ENCODE assay signal across 25 cellular contexts in the genomic region with DNA sequence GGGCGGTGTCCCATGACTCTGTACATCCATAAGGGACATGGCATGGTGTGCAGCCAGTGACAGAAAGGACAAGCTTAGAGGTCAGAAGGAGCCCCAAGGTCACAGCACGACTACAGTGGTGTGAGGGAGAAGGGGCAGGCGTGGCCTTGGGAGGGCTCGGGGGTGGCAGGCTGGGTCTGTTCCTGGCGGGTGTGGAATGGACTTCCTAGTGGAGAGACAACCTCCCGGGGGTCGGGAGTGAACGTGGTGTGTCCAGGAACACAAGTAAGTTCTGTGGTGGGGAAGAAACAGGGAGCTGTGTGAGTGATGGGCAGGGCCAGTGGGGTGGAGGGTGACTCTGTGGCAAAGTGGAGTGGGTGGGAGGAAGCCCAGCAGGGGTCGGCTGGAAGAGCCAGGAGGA.
"Had no signal": no experiment of that assay in that cellular context is flagged by ENCODE, and none has a peak within 500 bp of the region (broad histone marks: within the 10 kb centered on the region; RNA-seq: fewer than 3 reads in every experiment).

No MANE protein-coding gene starts in this region.

- H3K4me3 Mint-ChIP-seq: naive thymus-derived CD4-positive, alpha-beta T cell; nephron; stimulated activated naive CD8-positive, alpha-beta T cell treated with anti-CD3 and anti-CD28 coated beads, Interleukin-15, amount 100 ng/mL, for 72 hours; type B pancreatic cell had no signal

- H3K27ac Mint-ChIP-seq: naive thymus-derived CD4-positive, alpha-beta T cell; nephron; progenitor cell of endocrine pancreas; type B pancreatic cell had no signal

- H3K9me3 ChIP-seq: gastrocnemius medialis, left lung, neutrophil, pancreas, right lobe of liver, suprapubic skin had no signal

- H3K4me1 Mint-ChIP-seq: naive thymus-derived CD4-positive, alpha-beta T cell; stimulated activated naive CD8-positive, alpha-beta T cell treated with anti-CD3 and anti-CD28 coated beads, Interleukin-15, amount 100 ng/mL, for 72 hours had no signal

- H3K4me1 ChIP-seq: gastrocnemius medialis, left lung, right lobe of liver, suprapubic skin had no signal

- H3K27ac ChIP-seq: dorsolateral prefrontal cortex, epithelial cell of prostate, gastrocnemius medialis, left lung, neutrophil, pancreas, right lobe of liver, suprapubic skin had no signal

- H3K36me3 Mint-ChIP-seq: naive thymus-derived CD4-positive, alpha-beta T cell; type B pancreatic cell had no signal

- ATAC-seq: esophagus mucosa; gastrocnemius medialis; left lung; naive thymus-derived CD4-positive, alpha-beta T cell; right lobe of liver; stimulated activated naive CD8-positive, alpha-beta T cell treated with anti-CD3 and anti-CD28 coated beads, Interleukin-15, amount 100 ng/mL, for 72 hours had no signal

- FAIRE-seq: colon, kidney, pancreas, small intestine, urothelium cell line had no signal

- H3K9me3 Mint-ChIP-seq: nephron; stimulated activated naive CD8-positive, alpha-beta T cell treated with anti-CD3 and anti-CD28 coated beads, Interleukin-15, amount 100 ng/mL, for 72 hours; type B pancreatic cell had no signal

- H3K4me3 ChIP-seq: dorsolateral prefrontal cortex, gastrocnemius medialis, left lung, pancreas, right lobe of liver, suprapubic skin had no signal

- H3K27me3 ChIP-seq: gastrocnemius medialis, neutrophil, pancreas, right lobe of liver, suprapubic skin had no signal

- DNase-seq: dorsolateral prefrontal cortex; effector CD4-positive, alpha-beta T cell; foreskin fibroblast; gastrocnemius medialis; kidney; left lung; mesenchymal stem cell; midbrain; naive thymus-derived CD4-positive, alpha-beta T cell; pancreas; right lobe of liver; small intestine; stimulated activated CD4-positive, alpha-beta T cell treated with anti-CD3 and anti-CD28 coated beads, Interleukin-15, amount 100 ng/mL, for 24 hours; stimulated activated CD4-positive, alpha-beta T cell treated with anti-CD3 and anti-CD28 coated beads, Interleukin-2, amount 100 ng/mL, for 48 hours; stimulated activated naive CD4-positive, alpha-beta T cell; stimulated activated naive CD8-positive, alpha-beta T cell treated with anti-CD3 and anti-CD28 coated beads, Interleukin-15, amount 100 ng/mL, for 72 hours had no signal

- H3K36me3 ChIP-seq: gastrocnemius medialis, left lung, neutrophil, pancreas, right lobe of liver, suprapubic skin had no signal
